In genomic region chr6:149863596-149863845, GRCh38 we compare ENCODE assay signal across 9 cellular contexts. TPM values are rescaled to one million over a fixed set of nuclear protein-coding genes. Genes with fewer than 3 reads are reported as not detected.
A peak's percentile ranks its signal among the peaks of the same experiment; 100 is the strongest.
DNase-seq lines count a peak whose midpoint lies in the region; ATAC-seq and TF ChIP-seq lines count a peak whose summit lies in the region.
"Had no signal": no experiment of that assay in that cellular context is flagged by ENCODE, and none has a peak within 500 bp of the region (broad histone marks: within the 10 kb centered on the region; RNA-seq: fewer than 3 reads in every experiment).

No MANE protein-coding gene starts in this region.

- WGBS in SK-N-SH (ENCODE audit: low lambda C conversion rate) = no CpG with 5 or more reads among the region's 30 CpGs

- peak overlapping the region; percentile 74 to 75 for H3K4me3 ChIP-seq in SK-N-SH (ENCODE audit: low read depth in 2 of 2, low read length in 1 of 2)
- peak overlapping the region; percentile 59 to 89 (median 69) for H3K4me3 ChIP-seq in skin epidermis

- H3K36me3 ChIP-seq in SK-N-SH (replicated peaks in 1 of 2; ENCODE audit: control insufficient read depth in 1 of 2, insufficient read depth in 2 of 2, low read length in 1 of 2) = peaks cover 0 to 2% of the 10 kb centered on the region in 2 experiments

- CTCF ChIA-PET in SK-N-SH (lab: Yijun Ruan, JAX) = interaction anchor here (0.9 to 4.9 kb wide), 6 partner anchors 9 to 61 kb away, joined by 3 to 34 read pairs (median 4); no protein-coding TSS in a partner anchor

- TF ChIP-seq CTCF in C4-2B (conservative IDR thresholded peaks at IDR 0.05) = peak; percentile 2
- TF ChIP-seq CTCF in SK-N-SH (IDR thresholded peaks at IDR 0.05) = no peak
- no peak for TF ChIP-seq CTCF in foreskin keratinocyte (conservative IDR thresholded peaks at IDR 0.05)

- H3K27ac ChIP-seq in C4-2B (peak overlapping the region; percentile 90), SK-N-SH (ENCODE audit: low read depth in 2 of 2, low read length in 1 of 2) (peak overlapping the region; percentile 76 to 91), foreskin keratinocyte (peak overlapping the region; percentile 71), skin epidermis (peak overlapping the region; percentile 45 to 90 (median 83))

- H4K20me1 ChIP-seq in SK-N-SH (ENCODE audit: insufficient read depth) = no peaks in the 10 kb centered on the region

- peak overlapping the region; percentile 76; the same call in 1 of the 2 replicates for H2AFZ ChIP-seq in SK-N-SH (ENCODE audit: low read depth)

- H3K4me1 ChIP-seq in SK-N-SH (ENCODE audit: control insufficient read depth in 1 of 2, insufficient read depth in 2 of 2, low read depth in 1 of 2, low read length in 1 of 2) (peaks cover 10 to 14% of the 10 kb centered on the region in 2 experiments; a peak in 2 of 4 replicates), foreskin keratinocyte (peaks cover 6% of the 10 kb centered on the region)

- peak overlapping the region; percentile 93; the same call in 1 of the 2 replicates for H3K4me2 ChIP-seq in SK-N-SH

- no peaks in the 10 kb centered on the region for H3K9me3 ChIP-seq in SK-N-SH

- ATAC-seq in GM21576 (IDR thresholded peaks at IDR 0.05; ENCODE audit: unreplicated experiment) (peak; percentile 22), foreskin keratinocyte (no peak)

- peak overlapping the region; percentile 72; the same call in 1 of the 2 replicates for H3K9ac ChIP-seq in SK-N-SH

- DNase-seq in SK-N-SH = no peak
- no peak for DNase-seq in foreskin keratinocyte
- no peak for DNase-seq in cerebellar cortex (ENCODE audit: low spot score)
- no peak for DNase-seq in erythroblast (lab: John Stamatoyannopoulos, UW)
- DNase-seq in NCI-H446 treated with DMSO at 0.1 percent for 48 hours (lab: John Stamatoyannopoulos, UW) = no peak

- TF ChIP-seq RAD21 in SK-N-SH (IDR thresholded peaks at IDR 0.05; ENCODE audit: low read length) = no peak

- TF ChIP-seq EP300 in SK-N-SH (IDR thresholded peaks at IDR 0.05; ENCODE audit: borderline replicate concordance in 1 of 2, low read depth in 1 of 2, low read length in 1 of 2) = no peak

- H3K27me3 ChIP-seq in SK-N-SH (ENCODE audit: insufficient read depth) (no peaks in the 10 kb centered on the region), foreskin keratinocyte (no peaks in the 10 kb centered on the region)

- peaks cover 17% of the 10 kb centered on the region for H3F3A ChIP-seq in SK-N-SH (replicated peaks; ENCODE audit: insufficient read depth)

- H3K9me2 ChIP-seq in SK-N-SH = no peaks in the 10 kb centered on the region

- H3K79me2 ChIP-seq in SK-N-SH (ENCODE audit: insufficient read depth) = peaks cover 45% of the 10 kb centered on the region

- TF ChIP-seq POLR2A in erythroblast (IDR thresholded peaks at IDR 0.05; ENCODE audit: low read length) = no peak

- POLR2A ChIA-PET in SK-N-SH (lab: Yijun Ruan, JAX) = interaction anchor here (0.8 to 1.4 kb wide), 3 partner anchors 17 to 23 kb away, joined by 3 to 8 read pairs (median 4); no protein-coding TSS in a partner anchor

TF ChIP-seq in SK-N-SH, 30 proteins besides CTCF, POLR2A, EP300 and RAD21:
- TF ChIP-seq FOSL2 (IDR thresholded peaks at IDR 0.05; ENCODE audit: borderline replicate concordance, low read depth) (no peak), RCOR1 (IDR thresholded peaks at IDR 0.05; ENCODE audit: low read length) (no peak), YY1 (IDR thresholded peaks at IDR 0.05; ENCODE audit: low read depth) (0 out of 2 replicates have a peak, but pooled peaks have one; percentile 8), RFX5 (IDR thresholded peaks at IDR 0.05; ENCODE audit: low read length) (no peak)

RNA-seq across cellular contexts. Expression of gene LRP11, which starts 0.6 kb away (rescaled TPM):
- polyA plus RNA-seq in SK-N-SH (2012; rRNA removed) (25.0 and 29.5 TPM in 2 replicates), foreskin keratinocyte (15.5 and 18.8 TPM in 2 replicates)
- 25.4 and 29.7 TPM in 2 replicates for polyA plus RNA-seq in SK-N-SH (2012; cell fraction: cytosol; rRNA removed)
- 12.1 and 19.0 TPM in 2 replicates for polyA plus RNA-seq in SK-N-SH (2012; cell fraction: nucleus; rRNA removed)
- 42.0 and 42.6 TPM in 2 replicates for total RNA-seq in foreskin keratinocyte

RNA-seq across cellular contexts. Expression of gene RAET1E, which starts 34.4 kb away (rescaled TPM):
- polyA plus RNA-seq in SK-N-SH (2012; rRNA removed) (0.15 and 0.26 TPM in 2 replicates), foreskin keratinocyte (0.97 and 1.1 TPM in 2 replicates)
- polyA plus RNA-seq in SK-N-SH (2012; cell fraction: cytosol; rRNA removed) = 0.12 and 0.21 TPM in 2 replicates
- polyA plus RNA-seq in SK-N-SH (2012; cell fraction: nucleus; rRNA removed) = 0.11 and 0.22 TPM in 2 replicates
- 1.1 and 1.5 TPM in 2 replicates for total RNA-seq in foreskin keratinocyte
- total RNA-seq: neural crest cell had no signal

RNA-seq across cellular contexts. Expression of gene RAET1G, which starts 59.4 kb away (rescaled TPM):
- polyA plus RNA-seq in SK-N-SH (2012; rRNA removed) (1.7 and 2.5 TPM in 2 replicates), foreskin keratinocyte (1.1 and 1.8 TPM in 2 replicates)
- polyA plus RNA-seq in SK-N-SH (2012; cell fraction: cytosol; rRNA removed) = 1.5 and 2.2 TPM in 2 replicates
- 0.95 and 1.3 TPM in 2 replicates for polyA plus RNA-seq in SK-N-SH (2012; cell fraction: nucleus; rRNA removed)
- 1.0 and 1.2 TPM in 2 replicates for total RNA-seq in foreskin keratinocyte
- total RNA-seq: neural crest cell had no signal
